15 cellular contexts compared by ENCODE assay signal in the genomic region with DNA sequence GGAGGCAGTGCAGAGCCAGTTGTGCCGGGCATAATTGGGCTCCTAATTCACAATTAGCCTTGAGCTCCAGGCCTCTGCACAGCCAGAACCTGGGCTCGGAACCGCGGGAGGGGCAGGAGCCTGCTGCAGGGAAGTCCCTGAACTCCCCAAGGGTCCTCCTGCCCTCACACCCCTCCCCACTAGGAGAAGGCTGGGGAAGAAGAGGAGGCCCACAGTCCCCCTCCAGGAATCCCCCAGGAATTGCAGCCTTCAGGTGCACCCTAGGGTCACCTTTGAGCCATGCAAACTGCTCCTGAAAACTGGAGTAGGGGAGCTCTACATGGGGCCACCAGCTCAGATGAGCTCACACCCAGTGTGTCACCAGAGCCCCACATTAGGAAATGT.
DNase-seq lines count a peak whose midpoint lies in the region; ATAC-seq, FAIRE-seq and TF ChIP-seq lines count a peak whose summit lies in the region.
"Had no signal": no experiment of that assay in that cellular context is flagged by ENCODE, and none has a peak within 500 bp of the region (broad histone marks: within the 10 kb centered on the region; RNA-seq: fewer than 3 reads in every experiment).

No MANE protein-coding gene starts in this region.

- H4K91ac ChIP-seq in H1 (replicated peaks; ENCODE audit: insufficient read length, low read length) (no peak overlapping the region), neuronal stem cell (ENCODE audit: low read depth, low read length, poor library complexity) (no peak overlapping the region)

- ATAC-seq in HepG2 (peak; percentile 67), right lobe of liver (no peak), GM18873 (IDR thresholded peaks at IDR 0.05; ENCODE audit: low FRiP score, unreplicated experiment) (no peak), heart right ventricle (no peak)

- H3K14ac ChIP-seq in H1 (ENCODE audit: insufficient read length) (no peak overlapping the region), neuronal stem cell (ENCODE audit: low read length) (no peak overlapping the region)

- H3K9me3 ChIP-seq in HepG2 (ENCODE audit: low read length): no peaks in the 10 kb centered on the region
- no peaks in the 10 kb centered on the region for H3K9me3 ChIP-seq in right lobe of liver
- H3K9me3 ChIP-seq in H1 (ENCODE audit: insufficient read depth in 2 of 2, low read depth in 1 of 2, low read length in 1 of 2): no peaks in the 10 kb centered on the region
- no peaks in the 10 kb centered on the region for H3K9me3 ChIP-seq in neuronal stem cell (replicated peaks in 1 of 2; ENCODE audit: control insufficient read depth in 2 of 2, insufficient read depth in 1 of 2, low read depth in 1 of 2, low read length in 2 of 2)
- no peaks in the 10 kb centered on the region for H3K9me3 ChIP-seq in heart right ventricle
- H3K9me3 ChIP-seq: SJSA1 had no signal

- peaks cover 11% of the 10 kb centered on the region; the same call in 1 of the 2 replicates for H3K4me1 ChIP-seq in HepG2 (ENCODE audit: insufficient read depth, low read length)
- H3K4me1 ChIP-seq in right lobe of liver: no peaks in the 10 kb centered on the region
- no peaks in the 10 kb centered on the region; a peak in 2 of 7 replicates for H3K4me1 ChIP-seq in H1 (replicated peaks in 1 of 4; ENCODE audit: control insufficient read depth in 3 of 4, insufficient read depth in 4 of 4, low read length in 3 of 4)
- peaks cover 10 to 40% of the 10 kb centered on the region in 2 donors for H3K4me1 ChIP-seq in neuronal stem cell (ENCODE audit: control insufficient read depth in 2 of 2, insufficient read depth in 1 of 2, low read depth in 1 of 2, low read length in 2 of 2)
- H3K4me1 ChIP-seq in heart right ventricle: peaks cover 0 to 4% (median 0%) of the 10 kb centered on the region in 9 donors
- H3K4me1 ChIP-seq: SJSA1 had no signal

- no peak overlapping the region for H3K56ac ChIP-seq in H1 (replicated peaks; ENCODE audit: insufficient read length, low read depth, low read length)

- H3K9ac ChIP-seq in HepG2 (ENCODE audit: insufficient read depth, low read depth, low read length): no peak overlapping the region
- no peak overlapping the region for H3K9ac ChIP-seq in H1 (replicated peaks in 1 of 4; ENCODE audit: extremely low read depth in 1 of 4, low read depth in 3 of 4, low read length in 3 of 4)
- no peak overlapping the region for H3K9ac ChIP-seq in neuronal stem cell (ENCODE audit: low read depth, low read length, poor library complexity)

- H3K4ac ChIP-seq in H1 (replicated peaks; ENCODE audit: insufficient read length, low read depth, low read length): no peak overlapping the region
- H3K4ac ChIP-seq in neuronal stem cell (ENCODE audit: low read length): no peak overlapping the region

- in situ Hi-C loops in HepG2 (cut with HindIII; ENCODE audit: extremely low pct_ligation_motif_present, low pct_unique_long_range_greater_than_20kb): no loop called here

- no peak overlapping the region for H2BK120ac ChIP-seq in H1 (replicated peaks; ENCODE audit: low read depth, low read length)
- H2BK120ac ChIP-seq in neuronal stem cell (ENCODE audit: low read depth, low read length): no peak overlapping the region

- H3K27me3 ChIP-seq in HepG2 (ENCODE audit: control insufficient read depth in 1 of 2, insufficient read depth in 2 of 2, low read length in 2 of 2): peaks cover 2 to 41% of the 10 kb centered on the region in 2 experiments
- no peaks in the 10 kb centered on the region for H3K27me3 ChIP-seq in right lobe of liver
- no peaks in the 10 kb centered on the region; a peak in 2 of 7 replicates for H3K27me3 ChIP-seq in H1 (replicated peaks in 1 of 4; ENCODE audit: control insufficient read depth in 3 of 4, extremely low read depth in 1 of 4, insufficient read depth in 3 of 4, low read length in 3 of 4)
- H3K27me3 ChIP-seq in neuronal stem cell (ENCODE audit: control insufficient read depth in 3 of 3, insufficient read depth in 3 of 3, low read depth in 1 of 3, low read length in 3 of 3): no peaks in the 10 kb centered on the region
- H3K27me3 ChIP-seq in heart right ventricle: peaks cover 0 to 11% (median 5%) of the 10 kb centered on the region in 7 donors
- H3K27me3 ChIP-seq: SJSA1 had no signal

- no peak for FAIRE-seq in HepG2 (lab: Jason Lieb, UNC)
- FAIRE-seq in H1 (lab: Jason Lieb, UNC): no peak

- H2BK5ac ChIP-seq in H1 (ENCODE audit: low read depth, low read length) (no peak overlapping the region), neuronal stem cell (ENCODE audit: low read length) (peak overlapping the region; percentile 39)

- no peak overlapping the region for H2BK20ac ChIP-seq in H1 (ENCODE audit: low read length)

- TF ChIP-seq POLR2A in HepG2 (IDR thresholded peaks at IDR 0.05; ENCODE audit: insufficient read depth in 1 of 2, low read depth in 2 of 2, low read length in 2 of 2) (no peak), right lobe of liver (IDR thresholded peaks at IDR 0.05) (no peak), H1 (IDR thresholded peaks at IDR 0.05; ENCODE audit: control extremely low read depth in 1 of 2, low read depth in 2 of 2, low read length in 2 of 2) (no peak)

- no peak overlapping the region for H3K18ac ChIP-seq in H1 (ENCODE audit: extremely low read depth, low read length)
- H3K18ac ChIP-seq in neuronal stem cell (ENCODE audit: low read length): peak overlapping the region; percentile 89

- BruUV-seq in HepG2 (replicated peaks; lab: Mats Ljungman, UMichigan): no TSS peak

- no peak overlapping the region for H2AFZ ChIP-seq in HepG2 (ENCODE audit: low read length)
- H2AFZ ChIP-seq in H1 (ENCODE audit: low read length): no peak overlapping the region
- no peak overlapping the region for H2AFZ ChIP-seq in neuronal stem cell (ENCODE audit: low read length)

- no peak overlapping the region for H4K8ac ChIP-seq in H1 (ENCODE audit: extremely low read depth, insufficient read depth, low read length)
- no peak overlapping the region for H4K8ac ChIP-seq in neuronal stem cell (ENCODE audit: low read depth, low read length)

- no peaks in the 10 kb centered on the region for H3K23me2 ChIP-seq in H1 (ENCODE audit: low read depth, low read length)

- H3K4me3 ChIP-seq in HepG2 (replicated peaks in 1 of 3; ENCODE audit: insufficient read depth in 1 of 3, low read depth in 2 of 3, low read length in 3 of 3) (no peak overlapping the region), right lobe of liver (no peak overlapping the region), H1 (ENCODE audit: extremely low read depth in 1 of 4, insufficient read depth in 2 of 4, low read depth in 3 of 4, low read length in 4 of 4) (no peak overlapping the region), neuronal stem cell (ENCODE audit: low read length in 2 of 2) (no peak overlapping the region), heart right ventricle (no peak overlapping the region)
- H3K4me3 ChIP-seq: SJSA1 had no signal

- H3K4me2 ChIP-seq in HepG2 (ENCODE audit: low read depth, low read length): no peak overlapping the region
- no peak overlapping the region for H3K4me2 ChIP-seq in H1 (ENCODE audit: insufficient read depth in 1 of 2, low read depth in 2 of 2, low read length in 2 of 2)
- no peak overlapping the region for H3K4me2 ChIP-seq in neuronal stem cell (ENCODE audit: insufficient read depth, low read length, poor library complexity, severe bottlenecking)

- no peak overlapping the region for H2AK5ac ChIP-seq in H1 (ENCODE audit: low read depth, low read length)
- peak overlapping the region; percentile 66 for H2AK5ac ChIP-seq in neuronal stem cell (ENCODE audit: low read depth, low read length)

- CTCF ChIA-PET in HepG2 (lab: Yijun Ruan, JAX; ENCODE audit: low intra/inter-chr PET ratio, low total read pairs) (no interaction called here), H1 (lab: Charles Lee; ENCODE audit: partially characterized antibody) (interaction anchor here (0.6 to 10.3 kb wide), 30 partner anchors 8 to 706 kb away, joined by 3 to 95 read pairs (median 4); partner anchors contain the start of gene LMO1)

- intact Hi-C loops in HepG2 (cut with micrococcal nuclease; ENCODE audit: unreplicated experiment): no loop called here
- intact Hi-C loops in right lobe of liver (cut with DNase I): no loop called here
- intact Hi-C loops in heart right ventricle (cut with DNase I): no loop called here

- H3K23ac ChIP-seq in H1 (ENCODE audit: insufficient read length) (no peak overlapping the region), neuronal stem cell (ENCODE audit: low read depth, low read length, poor library complexity) (no peak overlapping the region)

- H3K27ac ChIP-seq in HepG2 (ENCODE audit: extremely low read length, insufficient read depth, low read length): no peak overlapping the region
- no peak overlapping the region for H3K27ac ChIP-seq in right lobe of liver
- H3K27ac ChIP-seq in H1 (ENCODE audit: low read depth, low read length): no peak overlapping the region
- peak overlapping the region; percentile 67 for H3K27ac ChIP-seq in neuronal stem cell (replicated peaks; ENCODE audit: low read length)
- no peak overlapping the region for H3K27ac ChIP-seq in heart right ventricle
- H3K27ac ChIP-seq: SJSA1 had no signal

- no peak overlapping the region for H2BK15ac ChIP-seq in H1 (ENCODE audit: low read length)
- H2BK15ac ChIP-seq in neuronal stem cell (ENCODE audit: low read length): peak overlapping the region; percentile 22

- H3K79me2 ChIP-seq in HepG2 (ENCODE audit: insufficient read depth, low read length): no peaks in the 10 kb centered on the region
- no peaks in the 10 kb centered on the region for H3K79me2 ChIP-seq in H1 (ENCODE audit: control insufficient read depth in 1 of 2, insufficient read depth in 2 of 2, low read length in 2 of 2)

- H3K36me3 ChIP-seq in HepG2 (replicated peaks in 1 of 2; ENCODE audit: control insufficient read depth in 1 of 2, insufficient read depth in 2 of 2, low read length in 2 of 2) (no peaks in the 10 kb centered on the region), right lobe of liver (no peaks in the 10 kb centered on the region), H1 (ENCODE audit: control insufficient read depth in 2 of 4, insufficient read depth in 4 of 4, low read length in 3 of 4) (no peaks in the 10 kb centered on the region), neuronal stem cell (replicated peaks in 1 of 2; ENCODE audit: control insufficient read depth in 2 of 2, insufficient read depth in 2 of 2, low read length in 2 of 2) (no peaks in the 10 kb centered on the region), heart right ventricle (no peaks in the 10 kb centered on the region)
- H3K36me3 ChIP-seq: SJSA1 had no signal

- no peaks in the 10 kb centered on the region; the same call in 1 of the 2 replicates for H3K79me1 ChIP-seq in H1 (ENCODE audit: low read depth, low read length)
- no peaks in the 10 kb centered on the region for H3K79me1 ChIP-seq in neuronal stem cell (ENCODE audit: low read depth, low read length)

- TF ChIP-seq RAD21 in HepG2 (CRISPR knock-in tag; IDR thresholded peaks at IDR 0.05): no peak
- peak; percentile 21 to 32; a peak in 3 of 4 replicates for TF ChIP-seq RAD21 in H1 (IDR thresholded peaks at IDR 0.05 in 1 of 2, conservative IDR thresholded peaks at IDR 0.05 in 1 of 2; ENCODE audit: low read depth in 2 of 2, low read length in 2 of 2)

- no peak for TF ChIP-seq EP300 in HepG2 (IDR thresholded peaks at IDR 0.05; ENCODE audit: low read depth in 2 of 2, low read length in 2 of 2)
- TF ChIP-seq EP300 in HepG2 (CRISPR knock-in tag; IDR thresholded peaks at IDR 0.05; ENCODE audit: borderline replicate concordance): no peak
- TF ChIP-seq EP300 in H1 (IDR thresholded peaks at IDR 0.05; ENCODE audit: borderline replicate concordance in 1 of 2, low read depth in 2 of 2, low read length in 2 of 2): no peak

- WGBS in HepG2 (ENCODE audit: low lambda C conversion rate): 13% methylated on average over 3 of the region's 4 CpGs
- WGBS in right lobe of liver (ENCODE audit: insufficient coverage, low coverage, low lambda C conversion rate, missing lambda C conversion rate): 60% methylated on average over 1 of the region's 4 CpGs
- WGBS in H1 (ENCODE audit: extremely low coverage in 1 of 2, insufficient coverage in 1 of 2, insufficient read length in 1 of 2, insufficient replicate concordance in 2 of 2, low coverage in 1 of 2, low lambda C conversion rate in 2 of 2, missing lambda C conversion rate in 1 of 2), 2 experiments: 90% methylated on average over 4 of the region's 4 CpGs; no CpG with 5 or more reads in 1 of the 2 experiments
- WGBS in neuronal stem cell (ENCODE audit: extremely low coverage in 2 of 2, insufficient read length in 2 of 2, insufficient replicate concordance in 1 of 2), 2 donors: no CpG with 5 or more reads among the region's 4 CpGs
- 78 to 87% methylated on average over 4 of the region's 4 CpGs for WGBS in heart right ventricle, 2 donors

- no peak for DNase-seq in HepG2 (ENCODE audit: low spot score)
- no peak for DNase-seq in right lobe of liver
- peak in 1 of 2 experiments; percentile 54 for DNase-seq in H1 (ENCODE audit: low read depth in 1 of 2, low spot score in 2 of 2)
- DNase-seq in neuronal stem cell (ENCODE audit: low spot score): no peak
- DNase-seq in CD1c-positive myeloid dendritic cell (ENCODE audit: extremely low spot score): no peak
- DNase-seq in GM19238 (ENCODE audit: insufficient read length, low spot score): no peak
- DNase-seq in heart right ventricle: no peak
- DNase-seq: 8988T, DMS79 treated with DMSO at 0.1 percent for 48 hours, KBM-7, MV-4-11, NCI-H187, NCI-H2107 had no signal

- POLR2A ChIA-PET in HepG2 (lab: Yijun Ruan, JAX) (no interaction called here), H1 (lab: Charles Lee; ENCODE audit: partially characterized antibody) (interaction anchor here (1.4 kb wide), 1 partner anchor 13 kb away, joined by 3 read pairs; no protein-coding TSS in a partner anchor)

- H2BK12ac ChIP-seq in H1 (ENCODE audit: low read depth, low read length) (no peak overlapping the region), neuronal stem cell (ENCODE audit: low read length) (no peak overlapping the region)

- H4K20me1 ChIP-seq in HepG2 (ENCODE audit: insufficient read depth, low read length) (no peaks in the 10 kb centered on the region), H1 (replicated peaks in 1 of 2; ENCODE audit: control insufficient read depth in 1 of 2, insufficient read depth in 2 of 2, low read length in 2 of 2) (no peaks in the 10 kb centered on the region)

- H4K5ac ChIP-seq in H1 (ENCODE audit: insufficient read length, low read depth, low read length): no peak overlapping the region

- TF ChIP-seq CTCF in HepG2 (CRISPR knock-in tag; IDR thresholded peaks at IDR 0.05) (no peak), right lobe of liver (IDR thresholded peaks at IDR 0.05) (no peak), H1 (IDR thresholded peaks at IDR 0.05; ENCODE audit: control extremely low read depth in 1 of 3, insufficient read depth in 1 of 3, low read depth in 1 of 3, low read length in 3 of 3) (peak; percentile 15 to 43 (median 40)), heart right ventricle (IDR thresholded peaks at IDR 0.05) (no peak)

Comparison
In these comparisons a context has a peak if more than half of its experiments do, and no peak if none do; other contexts are left out.
1. CTCF ChIP-seq: peak in H1 (3 of 3); none in HepG2 (single experiment), right lobe of liver (0 of 4) and heart right ventricle (0 of 9).
2. Of the 41 proteins assayed by ChIP-seq in both HepG2 and H1: peak only in HepG2: none; only in H1: CTCF and RAD21; in both: none; in neither: 39.